ENCODE assay signal across 8 cellular contexts in genomic region chrX:15761564-15762191, GRCh38. TPM values are rescaled to one million over a fixed set of nuclear protein-coding genes. Genes with fewer than 3 reads are reported as not detected.
DNase-seq lines count a peak whose midpoint lies in the region; ATAC-seq, FAIRE-seq and TF ChIP-seq lines count a peak whose summit lies in the region.

No MANE protein-coding gene starts in this region.

- TF ChIP-seq EP300 in Ishikawa (IDR thresholded peaks at IDR 0.05; ENCODE audit: borderline replicate concordance) (no peak), esophagus muscularis mucosa (IDR thresholded peaks at IDR 0.05) (no peak)

- intact Hi-C loops in activated B cell treated with CpG ODN at 0.5 μM for 24 hours (cut with micrococcal nuclease) (loop anchor here (1.0 to 2.0 kb wide), 6 partner anchors 29 to 933 kb away; partner anchors contain the start of genes GRPR and ZRSR2), esophagus muscularis mucosa (cut with DNase I) (no loop called here), pancreas (cut with DNase I) (no loop called here)

- H3K27ac ChIP-seq in 22Rv1 (no peak overlapping the region), esophagus muscularis mucosa (replicated peaks in 1 of 4) (no peak overlapping the region), pancreas (no peak overlapping the region)

- H3K9me3 Mint-ChIP-seq in activated B cell treated with CpG ODN at 0.5 μM for 24 hours = no peaks in the 10 kb centered on the region
- H3K9me3 Mint-ChIP-seq in mesothelial cell of epicardium = no peaks in the 10 kb centered on the region

- no peaks in the 10 kb centered on the region for H3K9me3 ChIP-seq in esophagus muscularis mucosa
- H3K9me3 ChIP-seq in pancreas = no peaks in the 10 kb centered on the region

- 80% methylated on average over 8 of the region's 8 CpGs for WGBS in esophagus muscularis mucosa
- 76 to 85% methylated on average over 8 of the region's 8 CpGs for WGBS in pancreas, 2 donors

- DNase-seq in D721Med (ENCODE audit: insufficient read length, low spot score) = no peak
- no peak for DNase-seq in activated B cell treated with CpG ODN at 0.5 μM for 24 hours
- DNase-seq in esophagus muscularis mucosa (ENCODE audit: extremely low spot score) = no peak
- DNase-seq in pancreas = no peak
- DNase-seq in mesothelial cell of epicardium (ENCODE audit: low spot score in 2 of 2, unreplicated experiment in 2 of 2) = no peak

- CTCF ChIA-PET in activated B cell treated with CpG ODN at 0.5 μM for 24 hours (lab: Charles Lee) = interaction anchor here (0.8 kb wide), 1 partner anchor 21 kb away, joined by 4 read pairs; no protein-coding TSS in a partner anchor

- no peaks in the 10 kb centered on the region for H3K36me3 ChIP-seq in esophagus muscularis mucosa
- H3K36me3 ChIP-seq in pancreas = no peaks in the 10 kb centered on the region

- ATAC-seq in activated B cell treated with CpG ODN at 0.5 μM for 24 hours (ENCODE audit: low read depth) (peak; percentile 37), pancreas (peak in 2 of 4 donors; percentile 60 to 72), HG03439 (IDR thresholded peaks at IDR 0.05; ENCODE audit: unreplicated experiment) (no peak)

- H3K27me3 Mint-ChIP-seq in activated B cell treated with CpG ODN at 0.5 μM for 24 hours = no peaks in the 10 kb centered on the region
- no peaks in the 10 kb centered on the region for H3K27me3 Mint-ChIP-seq in mesothelial cell of epicardium (ENCODE audit: low read depth)

- no peak for TF ChIP-seq POLR2A in esophagus muscularis mucosa (IDR thresholded peaks at IDR 0.05; ENCODE audit: low read depth)

- no peak for FAIRE-seq in D721Med (lab: Jason Lieb, UNC)
- FAIRE-seq in pancreas (lab: Jason Lieb, UNC) = no peak

- H3K4me3 ChIP-seq in esophagus muscularis mucosa = no peak overlapping the region
- H3K4me3 ChIP-seq in pancreas = no peak overlapping the region

- TF ChIP-seq CTCF in 22Rv1 (IDR thresholded peaks at IDR 0.05) (peak; percentile 77), D721Med (IDR thresholded peaks at IDR 0.05; ENCODE audit: insufficient read depth, missing control alignments) (peak; percentile 50), activated B cell treated with CpG ODN at 0.5 μM for 24 hours (IDR thresholded peaks at IDR 0.05) (no peak), esophagus muscularis mucosa (IDR thresholded peaks at IDR 0.05) (peak; percentile 56 to 67 (median 58)), pancreas (IDR thresholded peaks at IDR 0.05) (peak in 3 of 4 donors; percentile 35 to 49 (median 45)), mesothelial cell of epicardium (IDR thresholded peaks at IDR 0.05; ENCODE audit: unreplicated experiment) (no peak)

- peak; percentile 44 for TF ChIP-seq RAD21 in Ishikawa (IDR thresholded peaks at IDR 0.05; ENCODE audit: low read depth)

- H3K4me1 ChIP-seq in esophagus muscularis mucosa (no peaks in the 10 kb centered on the region), pancreas (no peaks in the 10 kb centered on the region)

- H3K27me3 ChIP-seq in esophagus muscularis mucosa = no peaks in the 10 kb centered on the region
- no peaks in the 10 kb centered on the region for H3K27me3 ChIP-seq in pancreas

- peak overlapping the region; percentile 50 for H3K27ac Mint-ChIP-seq in activated B cell treated with CpG ODN at 0.5 μM for 24 hours
- no peak overlapping the region for H3K27ac Mint-ChIP-seq in mesothelial cell of epicardium

- H3K4me1 Mint-ChIP-seq in activated B cell treated with CpG ODN at 0.5 μM for 24 hours (peaks cover 10% of the 10 kb centered on the region), mesothelial cell of epicardium (no peaks in the 10 kb centered on the region)

- H3K4me3 Mint-ChIP-seq in activated B cell treated with CpG ODN at 0.5 μM for 24 hours = no peak overlapping the region
- no peak overlapping the region for H3K4me3 Mint-ChIP-seq in mesothelial cell of epicardium

- H3K36me3 Mint-ChIP-seq in activated B cell treated with CpG ODN at 0.5 μM for 24 hours (ENCODE audit: low read depth) = peaks cover 13% of the 10 kb centered on the region
- H3K36me3 Mint-ChIP-seq in mesothelial cell of epicardium = peaks cover 7% of the 10 kb centered on the region

- POLR2A ChIA-PET in activated B cell treated with CpG ODN at 0.5 μM for 24 hours (lab: Charles Lee) = interaction anchor here (1.0 kb wide), 1 partner anchor 28 kb away, joined by 3 read pairs; no protein-coding TSS in a partner anchor

TF ChIP-seq in Ishikawa, 13 proteins besides CTCF, POLR2A, EP300 and RAD21:
- no peak for TF ChIP-seq MAX (IDR thresholded peaks at IDR 0.05)
- TF ChIP-seq TAF1 (IDR thresholded peaks at IDR 0.05; ENCODE audit: low read depth) = no peak
- TF ChIP-seq ZBTB7A (IDR thresholded peaks at IDR 0.05; ENCODE audit: low read depth) = no peak
- TF ChIP-seq EGR1 (IDR thresholded peaks at IDR 0.05) = no peak
- TF ChIP-seq TEAD4 (IDR thresholded peaks at IDR 0.05) = no peak
- no peak for TF ChIP-seq CEBPB (IDR thresholded peaks at IDR 0.05)
- no peak for TF ChIP-seq YY1 (IDR thresholded peaks at IDR 0.05; ENCODE audit: low read depth)
- TF ChIP-seq CREB1 (IDR thresholded peaks at IDR 0.05; ENCODE audit: low read depth) = no peak
- no peak for TF ChIP-seq FOXM1 (IDR thresholded peaks at IDR 0.05; ENCODE audit: borderline replicate concordance, low read depth)
- TF ChIP-seq REST (IDR thresholded peaks at IDR 0.05; ENCODE audit: low read depth) = no peak
- no peak for TF ChIP-seq TCF12 (IDR thresholded peaks at IDR 0.05; ENCODE audit: low read depth)
- no peak for TF ChIP-seq USF1 (IDR thresholded peaks at IDR 0.05)
- TF ChIP-seq NFIC (IDR thresholded peaks at IDR 0.05) = no peak

RNA-seq across cellular contexts. Expression of gene CA5B, which starts 23.6 kb away (rescaled TPM):
- total RNA-seq in activated B cell treated with CpG ODN at 0.5 μM for 24 hours = 9.9 and 10.6 TPM in 2 replicates
- 1 to 10 TPM; 4.2 to 8.2 (median 6.0) TPM for total RNA-seq in esophagus muscularis mucosa
- total RNA-seq in pancreas = 1 to 10 TPM; 3.7 to 7.9 (median 5.2) TPM
- 1 to 10 TPM; 1.9 to 2.6 TPM for polyA plus RNA-seq in pancreas
- total RNA-seq in mesothelial cell of epicardium = 24.0 to 25.3 TPM (median 24.7 TPM) in 3 replicates

RNA-seq across cellular contexts. Expression of gene ZRSR2, which starts 28.6 kb away (rescaled TPM):
- total RNA-seq in activated B cell treated with CpG ODN at 0.5 μM for 24 hours = 19.8 and 20.9 TPM in 2 replicates
- total RNA-seq in esophagus muscularis mucosa = 10 to 100 TPM in 1 of 4 donors, 1 to 10 TPM in 3; 7.0 to 12.4 (median 9.0) TPM
- total RNA-seq in pancreas = 1 to 10 TPM; 3.0 to 7.1 (median 4.8) TPM
- 10 to 100 TPM; 15.2 to 33.1 TPM for polyA plus RNA-seq in pancreas
- 20.4 to 22.4 TPM (median 21.5 TPM) in 3 replicates for total RNA-seq in mesothelial cell of epicardium

Comparison
In these comparisons a context has a peak if more than half of its experiments do, and no peak if none do; other contexts are left out.
1. CTCF ChIP-seq: peak in 22Rv1 (single experiment), D721Med (single experiment), esophagus muscularis mucosa (3 of 3) and pancreas (3 of 4); none in activated B cell treated with CpG ODN at 0.5 μM for 24 hours (single experiment) and mesothelial cell of epicardium (single experiment).